ENCODE assay signal across 15 cellular contexts in genomic region chr16:56849690-56850680, GRCh38. TPM values are rescaled to one million over a fixed set of nuclear protein-coding genes. Genes with fewer than 3 reads are reported as not detected.
DNase-seq lines count a peak whose midpoint lies in the region; ATAC-seq, FAIRE-seq and TF ChIP-seq lines count a peak whose summit lies in the region.
"Had no signal": no experiment of that assay in that cellular context is flagged by ENCODE, and none has a peak within 500 bp of the region (broad histone marks: within the 10 kb centered on the region; RNA-seq: fewer than 3 reads in every experiment).

No MANE protein-coding gene starts in this region.

- peaks cover 55% of the 10 kb centered on the region for H3K4me1 Mint-ChIP-seq in HFFc6 (ENCODE audit: low read depth)
- H3K4me1 Mint-ChIP-seq in nephron progenitor cell = peaks cover 44% of the 10 kb centered on the region

- peak overlapping the region in 1 of 2 donors; percentile 49 for H3K9ac ChIP-seq in kidney (ENCODE audit: low read length in 2 of 2)

- H3K4me3 ChIP-seq in kidney (ENCODE audit: low read length in 2 of 2) (peak overlapping the region in 1 of 2 donors; percentile 0), retinal pigment epithelial cell (ENCODE audit: low read length) (no peak overlapping the region)

- no peaks in the 10 kb centered on the region for H3K36me3 ChIP-seq in kidney (ENCODE audit: control insufficient read depth in 1 of 2, insufficient read depth in 2 of 2, low read length in 2 of 2)

- H3K4me3 Mint-ChIP-seq in HFFc6 (peak overlapping the region; percentile 22; the same call in 1 of the 2 replicates), nephron progenitor cell (no peak overlapping the region)
- H3K4me3 Mint-ChIP-seq: activated T-cell treated with anti-CD3 and anti-CD28 coated beads, Interleukin-2, amount 50 U/mL, for 24 hours; central memory CD8-positive, alpha-beta T cell had no signal

- no peak for ATAC-seq in GM18870 (IDR thresholded peaks at IDR 0.05; ENCODE audit: unreplicated experiment)
- ATAC-seq in HG02938 (IDR thresholded peaks at IDR 0.05; ENCODE audit: unreplicated experiment) = no peak
- ATAC-seq: Panc1 had no signal

- H3K9me3 Mint-ChIP-seq in HFFc6 (no peaks in the 10 kb centered on the region), nephron progenitor cell (no peaks in the 10 kb centered on the region)
- H3K9me3 Mint-ChIP-seq: activated T-cell treated with anti-CD3 and anti-CD28 coated beads, Interleukin-2, amount 50 U/mL, for 24 hours; central memory CD8-positive, alpha-beta T cell had no signal

- peak overlapping the region; percentile 83 for H3K27ac ChIP-seq in angular gyrus (ENCODE audit: low read depth, low read length)
- H3K27ac ChIP-seq in kidney (ENCODE audit: low read depth in 2 of 2, low read length in 2 of 2) = peak overlapping the region; percentile 77 to 92

- peak overlapping the region; percentile 87 for H3K27ac Mint-ChIP-seq in HFFc6
- H3K27ac Mint-ChIP-seq in nephron progenitor cell = no peak overlapping the region
- H3K27ac Mint-ChIP-seq: activated T-cell treated with anti-CD3 and anti-CD28 coated beads, Interleukin-2, amount 50 U/mL, for 24 hours had no signal

- DNase-seq in HFFc6 (no peak), kidney (peak; percentile 41), retinal pigment epithelial cell (ENCODE audit: low read depth) (peak; percentile 32), NCI-H1092 (lab: John Stamatoyannopoulos, UW) (no peak), nephron progenitor cell (no peak)
- DNase-seq: activated T-cell treated with anti-CD3 and anti-CD28 coated beads, Interleukin-2, amount 50 U/mL, for 24 hours; H7; midbrain had no signal

- intact Hi-C loops in kidney (cut with DNase I) = no loop called here

- FAIRE-seq in kidney (lab: Jason Lieb, UNC) = no peak
- FAIRE-seq: D721Med had no signal

- peaks cover 41 to 51% of the 10 kb centered on the region in 2 donors for H3K4me1 ChIP-seq in kidney (ENCODE audit: control insufficient read depth in 1 of 2, insufficient read depth in 1 of 2, low read depth in 1 of 2, low read length in 2 of 2)

- H3K9me3 ChIP-seq in kidney (ENCODE audit: control insufficient read depth in 1 of 2, low read length in 2 of 2) = no peaks in the 10 kb centered on the region

- TF ChIP-seq CTCF in HFFc6 (IDR thresholded peaks at IDR 0.05) = no peak
- TF ChIP-seq CTCF in kidney (IDR thresholded peaks at IDR 0.05; ENCODE audit: borderline replicate concordance, extremely low read depth, insufficient read depth) = no peak
- no peak for TF ChIP-seq CTCF in retinal pigment epithelial cell (conservative IDR thresholded peaks at IDR 0.05; ENCODE audit: low read depth, low read length)
- TF ChIP-seq CTCF in nephron progenitor cell (IDR thresholded peaks at IDR 0.05) = no peak

- H3K27me3 Mint-ChIP-seq in HFFc6 (ENCODE audit: insufficient read depth) = no peaks in the 10 kb centered on the region; the same call in none of the 2 replicates
- no peaks in the 10 kb centered on the region for H3K27me3 Mint-ChIP-seq in nephron progenitor cell (ENCODE audit: low read depth, poor library complexity)
- H3K27me3 Mint-ChIP-seq: activated T-cell treated with anti-CD3 and anti-CD28 coated beads, Interleukin-2, amount 50 U/mL, for 24 hours; central memory CD8-positive, alpha-beta T cell had no signal

- H3K36me3 Mint-ChIP-seq in HFFc6 (ENCODE audit: low read depth) (no peaks in the 10 kb centered on the region), nephron progenitor cell (ENCODE audit: low read depth) (peaks cover 10% of the 10 kb centered on the region)

RNA-seq across cellular contexts. Expression of gene SLC12A3, which starts 15.0 kb away (rescaled TPM):
- not detected for total RNA-seq in HFFc6 (2021; fragmentation: NEBNext Ultra II Directional; extraction: Animal tissue kit (Norgen Biotek cat#: 25700))
- total RNA-seq in kidney = 5.4 TPM
- 277 TPM for polyA plus RNA-seq in kidney (ENCODE audit: insufficient read depth, low read depth, low replicate concordance)
- total RNA-seq: H7, skeletal muscle tissue had no signal

Comparison
In these comparisons a context has a peak if more than half of its experiments do, and no peak if none do; other contexts are left out.
1. DNase-seq: peak in kidney (single experiment) and retinal pigment epithelial cell (single experiment); none in HFFc6 (single experiment), NCI-H1092 (single experiment) and nephron progenitor cell (single experiment).